8 cellular contexts compared by ENCODE assay signal in the genomic region with DNA sequence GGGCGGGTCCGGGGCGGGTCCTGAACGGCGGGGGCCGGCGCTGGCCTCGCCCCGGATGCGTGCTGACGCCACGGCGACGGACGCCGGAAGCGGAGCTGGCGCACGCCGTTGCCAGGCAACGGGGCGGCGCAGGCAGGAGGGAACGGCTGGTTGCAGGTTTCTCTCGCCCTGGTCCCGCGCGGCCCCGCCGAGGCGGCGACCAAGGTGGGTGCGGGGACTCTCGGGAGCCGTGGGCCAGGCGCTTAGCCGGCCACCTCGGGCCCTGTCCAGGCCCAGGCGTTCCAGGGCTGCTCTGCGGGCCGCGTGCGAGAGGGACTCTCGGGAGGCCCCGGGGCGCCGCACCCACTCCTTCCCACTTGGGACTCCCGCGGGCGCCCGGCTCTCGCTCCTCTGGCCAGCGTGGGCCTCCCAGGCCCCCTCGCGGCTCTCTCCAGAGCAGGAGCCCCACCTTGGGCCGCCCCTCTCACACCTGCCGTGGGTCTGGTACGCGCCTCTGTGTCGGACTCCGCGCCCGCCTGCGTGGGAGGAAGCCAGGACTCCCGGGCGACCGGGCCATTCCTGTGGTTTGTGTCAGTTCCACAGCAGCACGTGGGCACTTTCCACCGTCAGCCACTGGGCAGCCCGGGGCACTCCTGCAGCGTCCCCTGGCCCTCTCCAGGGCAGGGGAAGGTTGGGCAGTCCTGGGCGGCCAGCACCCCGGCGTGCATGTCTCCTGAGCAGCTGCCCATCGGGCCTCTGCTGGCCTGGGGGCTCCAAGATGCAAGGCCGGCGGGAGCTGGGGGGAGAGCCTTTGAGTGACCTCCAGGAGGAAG. TPM values are rescaled to one million over a fixed set of nuclear protein-coding genes. Genes with fewer than 3 reads are reported as not detected.
DNase-seq lines count a peak whose midpoint lies in the region; ATAC-seq and TF ChIP-seq lines count a peak whose summit lies in the region.

A gene (plus strand): TSS at position 114 of the 812 bp plus-strand sequence. CDS start 644 bp downstream, at position 758.

- peaks cover 8% of the 10 kb centered on the region; the same call in 1 of the 2 replicates for H4K20me1 ChIP-seq in Karpas-422 (ENCODE audit: insufficient read depth, low read depth, low read length)

- H3K27me3 Mint-ChIP-seq in activated naive CD4-positive, alpha-beta T cell treated with anti-CD3 and anti-CD28 coated beads for 36 hours (ENCODE audit: low read depth) = no peaks in the 10 kb centered on the region

- H3K4me1 ChIP-seq in Karpas-422 (ENCODE audit: low read length) (peaks cover 26% of the 10 kb centered on the region), suprapubic skin (peaks cover 16% of the 10 kb centered on the region)

- H2AFZ ChIP-seq in Karpas-422 (ENCODE audit: low read length) = peak within 1 kb of the TSS; percentile 91; the same call in 1 of the 2 replicates

- no peaks in the 10 kb centered on the region for H3K9me3 ChIP-seq in Karpas-422 (ENCODE audit: low read length)
- H3K9me3 ChIP-seq in suprapubic skin = no peaks in the 10 kb centered on the region

- DNase-seq in EL = peak; percentile 90
- DNase-seq in Karpas-422 = peak; percentile 97
- DNase-seq in SIG-M5 (lab: John Stamatoyannopoulos, UW) = peak; percentile 5
- peak; percentile 81 for DNase-seq in activated naive CD4-positive, alpha-beta T cell treated with anti-CD3 and anti-CD28 coated beads for 36 hours
- DNase-seq in glomerular visceral epithelial cell (ENCODE audit: extremely low spot score) = peak; percentile 92
- DNase-seq in omental fat pad (ENCODE audit: low spot score) = no peak
- DNase-seq in suprapubic skin (ENCODE audit: low spot score in 2 of 2) = peak; percentile 88 to 92

- H3K4me1 Mint-ChIP-seq in activated naive CD4-positive, alpha-beta T cell treated with anti-CD3 and anti-CD28 coated beads for 36 hours (ENCODE audit: low read depth) = peaks cover 5% of the 10 kb centered on the region

- H3K4me3 ChIP-seq in Karpas-422 (ENCODE audit: low read length) (peak within 1 kb of the TSS; percentile 84), suprapubic skin (peak within 1 kb of the TSS; percentile 72)

- H3K9ac ChIP-seq in Karpas-422 (ENCODE audit: low read length) = peak within 1 kb of the TSS; percentile 83

- no peak within 1 kb of the TSS for H3K27ac ChIP-seq in Karpas-422 (ENCODE audit: low read length)
- H3K27ac ChIP-seq in suprapubic skin = peak within 1 kb of the TSS; percentile 34

- no peak for TF ChIP-seq CTCF in omental fat pad (IDR thresholded peaks at IDR 0.05)
- TF ChIP-seq CTCF in suprapubic skin (IDR thresholded peaks at IDR 0.05) = no peak

- peak within 1 kb of the TSS; percentile 65 for H3K4me3 Mint-ChIP-seq in activated naive CD4-positive, alpha-beta T cell treated with anti-CD3 and anti-CD28 coated beads for 36 hours

- H3K36me3 Mint-ChIP-seq in activated naive CD4-positive, alpha-beta T cell treated with anti-CD3 and anti-CD28 coated beads for 36 hours (ENCODE audit: low read depth) = no peaks in the 10 kb centered on the region

- WGBS in suprapubic skin = 0% methylated on average over 6 of the region's 77 CpGs

- H3K9me2 ChIP-seq in Karpas-422 (replicated peaks; ENCODE audit: insufficient read depth, low read length) = no peaks in the 10 kb centered on the region

- H3K4me2 ChIP-seq in Karpas-422 (ENCODE audit: low read depth, low read length, poor library complexity, severe bottlenecking) = peak within 1 kb of the TSS; percentile 98

- no peaks in the 10 kb centered on the region for H3K9me3 Mint-ChIP-seq in activated naive CD4-positive, alpha-beta T cell treated with anti-CD3 and anti-CD28 coated beads for 36 hours

- H3K27ac Mint-ChIP-seq in activated naive CD4-positive, alpha-beta T cell treated with anti-CD3 and anti-CD28 coated beads for 36 hours = peak within 1 kb of the TSS; percentile 44

- no peaks in the 10 kb centered on the region for H3K36me3 ChIP-seq in Karpas-422 (ENCODE audit: insufficient read depth, low read length)
- H3K36me3 ChIP-seq in suprapubic skin = peaks cover under 1% of the 10 kb centered on the region

- no peaks in the 10 kb centered on the region for H3K27me3 ChIP-seq in Karpas-422 (ENCODE audit: low read length)
- H3K27me3 ChIP-seq in suprapubic skin = no peaks in the 10 kb centered on the region

- no peak for TF ChIP-seq EP300 in suprapubic skin (IDR thresholded peaks at IDR 0.05)

- intact Hi-C loops in activated naive CD4-positive, alpha-beta T cell treated with anti-CD3 and anti-CD28 coated beads for 36 hours (cut with micrococcal nuclease) = loop anchor here (1.0 to 10.0 kb wide), 2 partner anchors 35 to 509 kb away; a partner anchor contains a TSS

- CTCF ChIA-PET in activated naive CD4-positive, alpha-beta T cell treated with anti-CD3 and anti-CD28 coated beads for 36 hours (lab: Charles Lee) = interaction anchor here (3.7 kb wide), 1 partner anchor 59 kb away, joined by 29 read pairs; no protein-coding TSS in a partner anchor

- TF ChIP-seq POLR2A in suprapubic skin (IDR thresholded peaks at IDR 0.05) = no peak

- ATAC-seq in GM21825 (IDR thresholded peaks at IDR 0.05; ENCODE audit: unreplicated experiment) = peak; percentile 94
- ATAC-seq in omental fat pad (ENCODE audit: low FRiP score) = peak; percentile 82

- H3K79me2 ChIP-seq in Karpas-422 (ENCODE audit: low read length) = no peaks in the 10 kb centered on the region

RNA-seq across cellular contexts. Expression of the gene that starts here (rescaled TPM):
- total RNA-seq in Karpas-422 (2014; rRNA removed; shearing (Covaris generic); ENCODE audit: low replicate concordance) = 9.4 and 14.5 TPM in 2 replicates
- under 1 TPM; 0.40 to 0.43 TPM for total RNA-seq in activated naive CD4-positive, alpha-beta T cell treated with anti-CD3 and anti-CD28 coated beads for 36 hours
- total RNA-seq in omental fat pad = 1 to 10 TPM; 2.5 to 6.1 (median 3.3) TPM
- total RNA-seq in suprapubic skin = 10 to 100 TPM in 2 of 4 donors, 1 to 10 TPM in 2; 6.3 to 10.9 (median 9.1) TPM

Comparison
In these comparisons a context has a peak if more than half of its experiments do, and no peak if none do; other contexts are left out.
1. Peak in DNase-seq in activated naive CD4-positive, alpha-beta T cell treated with anti-CD3 and anti-CD28 coated beads for 36 hours; RNA of the gene not detected or under 1 TPM.